1 cellular context compared by ENCODE assay signal in genomic region chr11:128830290-128830813, GRCh38.
TF ChIP-seq lines count a peak whose summit lies in the region.

No MANE protein-coding gene starts in this region.

TF ChIP-seq in GM12878, 131 proteins besides CTCF, POLR2A, EP300 and RAD21 (continued from another document and continues in another):
- TF ChIP-seq EZH2 (IDR thresholded peaks at IDR 0.05; ENCODE audit: borderline replicate concordance, control insufficient read depth, low read depth, low read length) = no peak
- no peak for TF ChIP-seq ZNF207 (IDR thresholded peaks at IDR 0.05; ENCODE audit: borderline replicate concordance)
- TF ChIP-seq CHD1 (IDR thresholded peaks at IDR 0.05; ENCODE audit: low read depth, low read length) = no peak
- no peak for TF ChIP-seq ATF2 (IDR thresholded peaks at IDR 0.05; ENCODE audit: low read length)
- TF ChIP-seq ETV6 (conservative IDR thresholded peaks at IDR 0.05 in 1 of 2, IDR thresholded peaks at IDR 0.05 in 1 of 2; ENCODE audit: borderline replicate concordance in 1 of 2, low read depth in 1 of 2) = no peak
- TF ChIP-seq ELK1 (IDR thresholded peaks at IDR 0.05; ENCODE audit: low read depth, low read length) = no peak
- TF ChIP-seq BCL11A (IDR thresholded peaks at IDR 0.05; ENCODE audit: low read depth, low read length) = peak; percentile 74
- peak; percentile 74 for TF ChIP-seq ZNF384 (IDR thresholded peaks at IDR 0.05; ENCODE audit: borderline replicate concordance, low read depth, low read length)
- TF ChIP-seq RELA (IDR thresholded peaks at IDR 0.05; ENCODE audit: borderline replicate concordance, partially characterized antibody) = peak; percentile 18
- peak; percentile 63 for TF ChIP-seq GATAD2B (conservative IDR thresholded peaks at IDR 0.05; ENCODE audit: low read depth)
- TF ChIP-seq ZBTB4 (CRISPR knock-in tag; IDR thresholded peaks at IDR 0.05) = no peak
- no peak for TF ChIP-seq PAX8 (IDR thresholded peaks at IDR 0.05)
- no peak for TF ChIP-seq TCF12 (IDR thresholded peaks at IDR 0.05; ENCODE audit: low read depth, low read length)
- TF ChIP-seq HDAC6 (IDR thresholded peaks at IDR 0.05; ENCODE audit: unreplicated experiment) = no peak
- TF ChIP-seq TAF1 (IDR thresholded peaks at IDR 0.05; ENCODE audit: borderline replicate concordance, low read depth, low read length) = no peak
- no peak for TF ChIP-seq KDM1A (IDR thresholded peaks at IDR 0.05; ENCODE audit: borderline replicate concordance)
- TF ChIP-seq HDAC2 (IDR thresholded peaks at IDR 0.05) = no peak
- peak; percentile 87 for TF ChIP-seq DPF2 (IDR thresholded peaks at IDR 0.05)
- TF ChIP-seq SP1 (IDR thresholded peaks at IDR 0.05; ENCODE audit: low read depth, low read length) = no peak
- TF ChIP-seq NR2F1 (conservative IDR thresholded peaks at IDR 0.05) = peak; percentile 69; the same call in 1 of the 2 replicates
- no peak for TF ChIP-seq SPI1 (IDR thresholded peaks at IDR 0.05; ENCODE audit: borderline replicate concordance, insufficient read depth, low read depth, low read length)
- no peak for TF ChIP-seq CEBPB (IDR thresholded peaks at IDR 0.05; ENCODE audit: borderline replicate concordance in 1 of 2, low read depth in 2 of 2, low read length in 2 of 2)
- TF ChIP-seq HSF1 (IDR thresholded peaks at IDR 0.05; ENCODE audit: low read depth, low read length) = no peak
- no peak for TF ChIP-seq WRNIP1 (IDR thresholded peaks at IDR 0.05; ENCODE audit: borderline replicate concordance, low read depth, low read length)
- TF ChIP-seq, protein P1, sequence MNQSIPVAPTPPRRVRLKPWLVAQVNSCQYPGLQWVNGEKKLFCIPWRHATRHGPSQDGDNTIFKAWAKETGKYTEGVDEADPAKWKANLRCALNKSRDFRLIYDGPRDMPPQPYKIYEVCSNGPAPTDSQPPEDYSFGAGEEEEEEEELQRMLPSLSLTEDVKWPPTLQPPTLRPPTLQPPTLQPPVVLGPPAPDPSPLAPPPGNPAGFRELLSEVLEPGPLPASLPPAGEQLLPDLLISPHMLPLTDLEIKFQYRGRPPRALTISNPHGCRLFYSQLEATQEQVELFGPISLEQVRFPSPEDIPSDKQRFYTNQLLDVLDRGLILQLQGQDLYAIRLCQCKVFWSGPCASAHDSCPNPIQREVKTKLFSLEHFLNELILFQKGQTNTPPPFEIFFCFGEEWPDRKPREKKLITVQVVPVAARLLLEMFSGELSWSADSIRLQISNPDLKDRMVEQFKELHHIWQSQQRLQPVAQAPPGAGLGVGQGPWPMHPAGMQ (IDR thresholded peaks at IDR 0.05; ENCODE audit: borderline replicate concordance) = peak; percentile 38; the same call in 1 of the 2 replicates
- no peak for TF ChIP-seq SMAD5 (IDR thresholded peaks at IDR 0.05; ENCODE audit: low read depth)
- no peak for TF ChIP-seq IRF4 (IDR thresholded peaks at IDR 0.05; ENCODE audit: low read depth, low read length)
- TF ChIP-seq, protein P2, sequence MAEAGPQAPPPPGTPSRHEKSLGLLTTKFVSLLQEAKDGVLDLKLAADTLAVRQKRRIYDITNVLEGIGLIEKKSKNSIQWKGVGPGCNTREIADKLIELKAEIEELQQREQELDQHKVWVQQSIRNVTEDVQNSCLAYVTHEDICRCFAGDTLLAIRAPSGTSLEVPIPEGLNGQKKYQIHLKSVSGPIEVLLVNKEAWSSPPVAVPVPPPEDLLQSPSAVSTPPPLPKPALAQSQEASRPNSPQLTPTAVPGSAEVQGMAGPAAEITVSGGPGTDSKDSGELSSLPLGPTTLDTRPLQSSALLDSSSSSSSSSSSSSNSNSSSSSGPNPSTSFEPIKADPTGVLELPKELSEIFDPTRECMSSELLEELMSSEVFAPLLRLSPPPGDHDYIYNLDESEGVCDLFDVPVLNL (IDR thresholded peaks at IDR 0.05; ENCODE audit: low read depth, low read length) = no peak
- TF ChIP-seq MTA3 (IDR thresholded peaks at IDR 0.05; ENCODE audit: borderline replicate concordance, low read length) = no peak
- peak; percentile 17; the same call in 1 of the 2 replicates for TF ChIP-seq CHD2 (IDR thresholded peaks at IDR 0.05; ENCODE audit: borderline replicate concordance, low read depth, low read length)
- TF ChIP-seq LARP7 (IDR thresholded peaks at IDR 0.05) = no peak
- TF ChIP-seq RFX5 (IDR thresholded peaks at IDR 0.05; ENCODE audit: low read depth, low read length) = no peak
- TF ChIP-seq RB1 (IDR thresholded peaks at IDR 0.05; ENCODE audit: borderline replicate concordance) = no peak
- TF ChIP-seq, protein P3, sequence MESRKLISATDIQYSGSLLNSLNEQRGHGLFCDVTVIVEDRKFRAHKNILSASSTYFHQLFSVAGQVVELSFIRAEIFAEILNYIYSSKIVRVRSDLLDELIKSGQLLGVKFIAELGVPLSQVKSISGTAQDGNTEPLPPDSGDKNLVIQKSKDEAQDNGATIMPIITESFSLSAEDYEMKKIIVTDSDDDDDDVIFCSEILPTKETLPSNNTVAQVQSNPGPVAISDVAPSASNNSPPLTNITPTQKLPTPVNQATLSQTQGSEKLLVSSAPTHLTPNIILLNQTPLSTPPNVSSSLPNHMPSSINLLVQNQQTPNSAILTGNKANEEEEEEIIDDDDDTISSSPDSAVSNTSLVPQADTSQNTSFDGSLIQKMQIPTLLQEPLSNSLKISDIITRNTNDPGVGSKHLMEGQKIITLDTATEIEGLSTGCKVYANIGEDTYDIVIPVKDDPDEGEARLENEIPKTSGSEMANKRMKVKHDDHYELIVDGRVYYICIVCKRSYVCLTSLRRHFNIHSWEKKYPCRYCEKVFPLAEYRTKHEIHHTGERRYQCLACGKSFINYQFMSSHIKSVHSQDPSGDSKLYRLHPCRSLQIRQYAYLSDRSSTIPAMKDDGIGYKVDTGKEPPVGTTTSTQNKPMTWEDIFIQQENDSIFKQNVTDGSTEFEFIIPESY (IDR thresholded peaks at IDR 0.05) = 0 out of 2 replicates have a peak, but pooled peaks have one; percentile 54
- TF ChIP-seq, protein P4, sequence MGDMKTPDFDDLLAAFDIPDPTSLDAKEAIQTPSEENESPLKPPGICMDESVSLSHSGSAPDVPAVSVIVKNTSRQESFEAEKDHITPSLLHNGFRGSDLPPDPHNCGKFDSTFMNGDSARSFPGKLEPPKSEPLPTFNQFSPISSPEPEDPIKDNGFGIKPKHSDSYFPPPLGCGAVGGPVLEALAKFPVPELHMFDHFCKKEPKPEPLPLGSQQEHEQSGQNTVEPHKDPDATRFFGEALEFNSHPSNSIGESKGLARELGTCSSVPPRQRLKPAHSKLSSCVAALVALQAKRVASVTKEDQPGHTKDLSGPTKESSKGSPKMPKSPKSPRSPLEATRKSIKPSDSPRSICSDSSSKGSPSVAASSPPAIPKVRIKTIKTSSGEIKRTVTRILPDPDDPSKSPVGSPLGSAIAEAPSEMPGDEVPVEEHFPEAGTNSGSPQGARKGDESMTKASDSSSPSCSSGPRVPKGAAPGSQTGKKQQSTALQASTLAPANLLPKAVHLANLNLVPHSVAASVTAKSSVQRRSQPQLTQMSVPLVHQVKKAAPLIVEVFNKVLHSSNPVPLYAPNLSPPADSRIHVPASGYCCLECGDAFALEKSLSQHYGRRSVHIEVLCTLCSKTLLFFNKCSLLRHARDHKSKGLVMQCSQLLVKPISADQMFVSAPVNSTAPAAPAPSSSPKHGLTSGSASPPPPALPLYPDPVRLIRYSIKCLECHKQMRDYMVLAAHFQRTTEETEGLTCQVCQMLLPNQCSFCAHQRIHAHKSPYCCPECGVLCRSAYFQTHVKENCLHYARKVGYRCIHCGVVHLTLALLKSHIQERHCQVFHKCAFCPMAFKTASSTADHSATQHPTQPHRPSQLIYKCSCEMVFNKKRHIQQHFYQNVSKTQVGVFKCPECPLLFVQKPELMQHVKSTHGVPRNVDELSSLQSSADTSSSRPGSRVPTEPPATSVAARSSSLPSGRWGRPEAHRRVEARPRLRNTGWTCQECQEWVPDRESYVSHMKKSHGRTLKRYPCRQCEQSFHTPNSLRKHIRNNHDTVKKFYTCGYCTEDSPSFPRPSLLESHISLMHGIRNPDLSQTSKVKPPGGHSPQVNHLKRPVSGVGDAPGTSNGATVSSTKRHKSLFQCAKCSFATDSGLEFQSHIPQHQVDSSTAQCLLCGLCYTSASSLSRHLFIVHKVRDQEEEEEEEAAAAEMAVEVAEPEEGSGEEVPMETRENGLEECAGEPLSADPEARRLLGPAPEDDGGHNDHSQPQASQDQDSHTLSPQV (IDR thresholded peaks at IDR 0.05) = peak; percentile 75; the same call in 1 of the 2 replicates
- TF ChIP-seq JUND (IDR thresholded peaks at IDR 0.05; ENCODE audit: low read depth, low read length) = no peak
- TF ChIP-seq BCL3 (IDR thresholded peaks at IDR 0.05; ENCODE audit: borderline replicate concordance, insufficient read depth, low read depth, low read length, poor library complexity, severe bottlenecking) = no peak
- no peak for TF ChIP-seq SMARCA5 (IDR thresholded peaks at IDR 0.05)
- no peak for TF ChIP-seq RBBP5 (conservative IDR thresholded peaks at IDR 0.05)
- TF ChIP-seq SIX5 (IDR thresholded peaks at IDR 0.05; ENCODE audit: low read depth, low read length, severe bottlenecking) = no peak
- no peak for TF ChIP-seq TCF3 (IDR thresholded peaks at IDR 0.05; ENCODE audit: borderline replicate concordance, insufficient read depth, low read depth, low read length)
- TF ChIP-seq HCFC1 (IDR thresholded peaks at IDR 0.05; ENCODE audit: low read length) = no peak
- TF ChIP-seq FOXM1 (IDR thresholded peaks at IDR 0.05; ENCODE audit: low read depth, low read length) = no peak
- TF ChIP-seq USF2 (IDR thresholded peaks at IDR 0.05; ENCODE audit: borderline replicate concordance, low read depth, low read length) = no peak; the same call in 1 of the 2 replicates
- no peak for TF ChIP-seq RCOR1 (conservative IDR thresholded peaks at IDR 0.05; ENCODE audit: low read depth, low read length)
- TF ChIP-seq MYC (IDR thresholded peaks at IDR 0.05; ENCODE audit: insufficient read depth, insufficient read length, insufficient replicate concordance, low read length, severe bottlenecking) = no peak
- no peak for TF ChIP-seq YY1 (IDR thresholded peaks at IDR 0.05; ENCODE audit: low read depth, low read length)
